ENCODE assay signal across 7 cellular contexts in genomic region chr7:99558306-99559275, GRCh38. TPM values are rescaled to one million over a fixed set of nuclear protein-coding genes. Genes with fewer than 3 reads are reported as not detected.
DNase-seq lines count a peak whose midpoint lies in the region; ATAC-seq lines count a peak whose summit lies in the region.

ZNF655 (plus strand) TSS chr7:99558642; CDS start chr7:99560560, 1,918 bp downstream.

- peak within 1 kb of the TSS; percentile 99 for H3K4me3 ChIP-seq in iPS-15b (ENCODE audit: low read depth, low read length)
- peak within 1 kb of the TSS; percentile 86 for H3K4me3 ChIP-seq in skeletal muscle satellite cell (ENCODE audit: low read length)

- H3K9ac ChIP-seq in iPS-15b (ENCODE audit: low read depth, low read length) (peak within 1 kb of the TSS; percentile 97), skeletal muscle satellite cell (ENCODE audit: low read depth, low read length) (peak within 1 kb of the TSS; percentile 94)

- H3K27me3 ChIP-seq in iPS-15b (ENCODE audit: control insufficient read depth, insufficient read depth, low read length) (no peaks in the 10 kb centered on the region), skeletal muscle satellite cell (ENCODE audit: control insufficient read depth, insufficient read depth, low read length) (no peaks in the 10 kb centered on the region)

- peak within 1 kb of the TSS; percentile 88 for H3K4me2 ChIP-seq in skeletal muscle satellite cell (ENCODE audit: low read length)

- H3K36me3 ChIP-seq in iPS-15b (ENCODE audit: control insufficient read depth, insufficient read depth, low read length) = peaks cover 20% of the 10 kb centered on the region
- H3K36me3 ChIP-seq in skeletal muscle satellite cell (ENCODE audit: insufficient read depth, low read length) = peaks cover 38% of the 10 kb centered on the region

- no peaks in the 10 kb centered on the region for H3K4me1 ChIP-seq in iPS-15b (ENCODE audit: control insufficient read depth, insufficient read depth, low read length)
- peaks cover 36% of the 10 kb centered on the region for H3K4me1 ChIP-seq in skeletal muscle satellite cell (ENCODE audit: control insufficient read depth, insufficient read depth, low read length)

- peak; percentile 54 for ATAC-seq in GM18519 (IDR thresholded peaks at IDR 0.05; ENCODE audit: low FRiP score, unreplicated experiment)
- peak; percentile 88 for ATAC-seq in HG03025 (IDR thresholded peaks at IDR 0.05; ENCODE audit: low FRiP score, unreplicated experiment)

- H3K9me3 ChIP-seq in iPS-15b (ENCODE audit: control insufficient read depth, insufficient read depth, low read length) = no peaks in the 10 kb centered on the region
- no peaks in the 10 kb centered on the region for H3K9me3 ChIP-seq in skeletal muscle satellite cell (replicated peaks; ENCODE audit: low read length)

- DNase-seq in NCI-H2107 treated with DMSO at 0.1 percent for 48 hours (lab: John Stamatoyannopoulos, UW; ENCODE audit: unreplicated experiment) (peak; percentile 75), UCSD-AML1 (lab: John Stamatoyannopoulos, UW; ENCODE audit: unreplicated experiment) (peak; percentile 81), brain pericyte (ENCODE audit: low read depth, low spot score) (peak; percentile 75)

RNA-seq across cellular contexts. Expression of gene ZNF655, which starts in this region (rescaled TPM):
- total RNA-seq in skeletal muscle satellite cell (2012; rRNA removed) = 51.0 and 55.3 TPM in 2 replicates

Comparison
In these comparisons a context has a peak if more than half of its experiments do, and no peak if none do; other contexts are left out.
1. Peak in every context shown above with its lines: DNase-seq, ATAC-seq and H3K4me3 ChIP-seq.